In genomic region chr11:33774356-33775063, GRCh38 we compare ENCODE assay signal across 8 cellular contexts. TPM values are rescaled to one million over a fixed set of nuclear protein-coding genes. Genes with fewer than 3 reads are reported as not detected.
A peak's percentile ranks its signal among the peaks of the same experiment; 100 is the strongest.
DNase-seq lines count a peak whose midpoint lies in the region; ATAC-seq and TF ChIP-seq lines count a peak whose summit lies in the region.

A gene with protein sequence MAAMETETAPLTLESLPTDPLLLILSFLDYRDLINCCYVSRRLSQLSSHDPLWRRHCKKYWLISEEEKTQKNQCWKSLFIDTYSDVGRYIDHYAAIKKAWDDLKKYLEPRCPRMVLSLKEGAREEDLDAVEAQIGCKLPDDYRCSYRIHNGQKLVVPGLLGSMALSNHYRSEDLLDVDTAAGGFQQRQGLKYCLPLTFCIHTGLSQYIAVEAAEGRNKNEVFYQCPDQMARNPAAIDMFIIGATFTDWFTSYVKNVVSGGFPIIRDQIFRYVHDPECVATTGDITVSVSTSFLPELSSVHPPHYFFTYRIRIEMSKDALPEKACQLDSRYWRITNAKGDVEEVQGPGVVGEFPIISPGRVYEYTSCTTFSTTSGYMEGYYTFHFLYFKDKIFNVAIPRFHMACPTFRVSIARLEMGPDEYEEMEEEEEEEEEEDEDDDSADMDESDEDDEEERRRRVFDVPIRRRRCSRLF (minus strand): TSS chr11:33774520. CDS start chr11:33774497, 23 bp downstream.

- H3K27ac ChIP-seq in MM.1S (ENCODE audit: low read length): peak within 1 kb of the TSS; percentile 47; the same call in 1 of the 2 replicates

- DNase-seq in EL (peak; percentile 87), HAP-1 (ENCODE audit: low spot score in 2 of 2) (peak; percentile 84 to 93), MM.1S (peak; percentile 85), SHP77 treated with DMSO at 0.1 percent for 48 hours (lab: John Stamatoyannopoulos, UW) (peak; percentile 50), activated gamma-delta T cell (lab: John Stamatoyannopoulos, UW) (peak; percentile 80), fibroblast of villous mesenchyme (ENCODE audit: low read depth) (peak; percentile 80), nephron progenitor cell (peak; percentile 90)
- DNase-seq in stimulated activated naive CD8-positive, alpha-beta T cell treated with anti-CD3 and anti-CD28 coated beads, Interleukin-15, amount 100 ng/mL, for 72 hours: peak; percentile 76

- peaks cover 4% of the 10 kb centered on the region; the same call in 1 of the 2 replicates for H4K20me1 ChIP-seq in MM.1S (ENCODE audit: insufficient read depth, low read length)

- H3K27ac Mint-ChIP-seq in nephron progenitor cell: no peak within 1 kb of the TSS
- peak within 1 kb of the TSS; percentile 97 to 98 for H3K27ac Mint-ChIP-seq in stimulated activated naive CD8-positive, alpha-beta T cell treated with anti-CD3 and anti-CD28 coated beads, Interleukin-15, amount 100 ng/mL, for 72 hours

- peak within 1 kb of the TSS; percentile 98 for H3K4me3 Mint-ChIP-seq in nephron progenitor cell
- H3K4me3 Mint-ChIP-seq in stimulated activated naive CD8-positive, alpha-beta T cell treated with anti-CD3 and anti-CD28 coated beads, Interleukin-15, amount 100 ng/mL, for 72 hours: peak within 1 kb of the TSS; percentile 90 to 93

- H3K9me2 ChIP-seq in MM.1S (replicated peaks; ENCODE audit: insufficient read depth, low read length): no peaks in the 10 kb centered on the region

- H3K27me3 Mint-ChIP-seq in nephron progenitor cell (ENCODE audit: low read depth, poor library complexity): peaks cover 49% of the 10 kb centered on the region
- peaks cover 30% of the 10 kb centered on the region for H3K27me3 Mint-ChIP-seq in stimulated activated naive CD8-positive, alpha-beta T cell treated with anti-CD3 and anti-CD28 coated beads, Interleukin-15, amount 100 ng/mL, for 72 hours

- H3K4me1 Mint-ChIP-seq in nephron progenitor cell: peaks cover 41% of the 10 kb centered on the region
- peaks cover 38% of the 10 kb centered on the region for H3K4me1 Mint-ChIP-seq in stimulated activated naive CD8-positive, alpha-beta T cell treated with anti-CD3 and anti-CD28 coated beads, Interleukin-15, amount 100 ng/mL, for 72 hours

- ATAC-seq in stimulated activated naive CD8-positive, alpha-beta T cell treated with anti-CD3 and anti-CD28 coated beads, Interleukin-15, amount 100 ng/mL, for 72 hours: peak; percentile 88

- H3K4me2 ChIP-seq in MM.1S (ENCODE audit: low read depth, low read length): peak within 1 kb of the TSS; percentile 100

- peaks cover 43% of the 10 kb centered on the region for H3K79me2 ChIP-seq in MM.1S (ENCODE audit: low read length)

- H3K9me3 Mint-ChIP-seq in nephron progenitor cell: no peaks in the 10 kb centered on the region
- no peaks in the 10 kb centered on the region for H3K9me3 Mint-ChIP-seq in stimulated activated naive CD8-positive, alpha-beta T cell treated with anti-CD3 and anti-CD28 coated beads, Interleukin-15, amount 100 ng/mL, for 72 hours

- in situ Hi-C loops in HAP-1 (cut with MboI; ENCODE audit: low sequenced_read_pairs): no loop called here

- H3K36me3 ChIP-seq in HAP-1 (replicated peaks): no peaks in the 10 kb centered on the region; the same call in 1 of the 2 replicates
- H3K36me3 ChIP-seq in MM.1S (replicated peaks; ENCODE audit: insufficient read depth, low read length): peaks cover 2% of the 10 kb centered on the region; the same call in 1 of the 2 replicates

- H2AFZ ChIP-seq in MM.1S (ENCODE audit: low read length): peak within 1 kb of the TSS; percentile 92

- H3K36me3 Mint-ChIP-seq in nephron progenitor cell (ENCODE audit: low read depth): peaks cover 8% of the 10 kb centered on the region

- peak within 1 kb of the TSS; percentile 77 for H3K9ac ChIP-seq in MM.1S (ENCODE audit: low read length)

- H3K9me3 ChIP-seq in HAP-1 (no peaks in the 10 kb centered on the region), MM.1S (replicated peaks; ENCODE audit: insufficient read depth, low read length) (no peaks in the 10 kb centered on the region)

- H3F3A ChIP-seq in MM.1S (ENCODE audit: insufficient read depth, low read length): peaks cover 15% of the 10 kb centered on the region; the same call in 1 of the 2 replicates

- TF ChIP-seq CTCF in MM.1S (IDR thresholded peaks at IDR 0.05; ENCODE audit: low read length): no peak
- no peak for TF ChIP-seq CTCF in fibroblast of villous mesenchyme (IDR thresholded peaks at IDR 0.05; ENCODE audit: insufficient read depth, low read depth, low read length)
- no peak for TF ChIP-seq CTCF in nephron progenitor cell (IDR thresholded peaks at IDR 0.05)

- H3K27me3 ChIP-seq in HAP-1 (ENCODE audit: low read depth): no peaks in the 10 kb centered on the region
- H3K27me3 ChIP-seq in MM.1S (replicated peaks; ENCODE audit: insufficient read depth, low read length): 0 out of 2 replicates have a peak, but pooled peaks cover 3% of the 10 kb centered on the region

- H3K4me3 ChIP-seq in HAP-1 (peak within 1 kb of the TSS; percentile 76), MM.1S (ENCODE audit: low read length) (peak within 1 kb of the TSS; percentile 97), fibroblast of villous mesenchyme (ENCODE audit: low read depth, low read length) (peak within 1 kb of the TSS; percentile 97)

- peaks cover 8% of the 10 kb centered on the region for H3K4me1 ChIP-seq in HAP-1
- peaks cover 47% of the 10 kb centered on the region for H3K4me1 ChIP-seq in MM.1S (ENCODE audit: low read length)

RNA-seq across cellular contexts. Expression of the gene that starts here (rescaled TPM):
- total RNA-seq in fibroblast of villous mesenchyme: 16.8 and 30.7 TPM in 2 replicates

Comparison
In these comparisons a context has a peak if more than half of its experiments do, and no peak if none do; other contexts are left out.
1. Peak in every context shown above with its lines: DNase-seq, ATAC-seq, H3K4me3 ChIP-seq and H3K27ac ChIP-seq.